Comparison of ENCODE assay signal across 15 cellular contexts in the genomic region with DNA sequence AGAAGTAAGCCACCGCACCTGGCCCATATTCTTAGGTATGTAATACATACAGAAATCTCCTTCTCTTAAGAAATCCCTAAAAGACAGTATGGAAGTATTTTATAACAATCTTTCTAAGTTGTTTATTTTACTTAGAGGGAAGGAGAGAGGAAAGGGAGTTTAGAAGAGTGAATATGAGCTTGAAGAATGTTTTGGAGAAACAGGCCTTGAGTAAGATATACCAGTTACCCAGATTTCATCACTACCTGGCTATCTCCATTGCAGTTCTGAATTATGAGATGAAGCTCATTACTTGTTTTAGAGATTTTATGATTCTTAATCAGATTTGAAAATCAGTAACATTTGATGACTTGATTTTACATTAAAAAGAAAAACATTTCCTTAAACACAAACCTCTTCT.
"Had no signal": no experiment of that assay in that cellular context is flagged by ENCODE, and none has a peak within 500 bp of the region (broad histone marks: within the 10 kb centered on the region; RNA-seq: fewer than 3 reads in every experiment).

No MANE protein-coding gene starts in this region.

- ATAC-seq: gastroesophageal sphincter; left ventricle myocardium superior; stimulated activated naive B cell treated with anti-CD40 and anti-IgM and Interleukin-4, amounts not matched to agents 10 μg/mL and 1 μg/mL and 100 μg/mL, for 72 hours had no signal

- H3K4me3 ChIP-seq: gastroesophageal sphincter, hepatocyte, thyroid gland had no signal

- DNase-seq: activated CD4-positive, alpha-beta memory T cell treated with anti-CD3 and anti-CD28 coated beads for 36 hours; activated CD4-positive, alpha-beta T cell treated with anti-CD3 and anti-CD28 coated beads for 36 hours; activated CD8-positive, alpha-beta memory T cell treated with anti-CD3 and anti-CD28 coated beads, Interleukin-2, amount 50 U/mL, for 4 hours; activated effector memory CD4-positive, alpha-beta T cell treated with anti-CD3 and anti-CD28 coated beads, Interleukin-2, amount 50 U/mL, for 16 hours; activated naive CD8-positive, alpha-beta T cell treated with anti-CD3 and anti-CD28 coated beads for 36 hours; activated T-cell treated with anti-CD3 and anti-CD28 coated beads, Interleukin-2, amount 50 U/mL, for 48 hours; left ventricle myocardium superior; natural killer cell; stimulated activated CD4-positive, alpha-beta T cell treated with anti-CD3 and anti-CD28 coated beads, Interleukin-12 subunit alpha, Interleukin-12 subunit beta, amount 100 ng/mL, for 4 hours; stimulated activated CD4-positive, alpha-beta T cell treated with anti-CD3 and anti-CD28 coated beads, Interleukin-2, amount 100 ng/mL, for 24 hours; stimulated activated naive B cell treated with anti-CD40 and anti-IgM and Interleukin-4, amounts not matched to agents 10 μg/mL and 1 μg/mL and 100 μg/mL, for 72 hours; thyroid gland; WERI-Rb-1 had no signal
